ENCODE assay signal across 12 cellular contexts in the genomic region with DNA sequence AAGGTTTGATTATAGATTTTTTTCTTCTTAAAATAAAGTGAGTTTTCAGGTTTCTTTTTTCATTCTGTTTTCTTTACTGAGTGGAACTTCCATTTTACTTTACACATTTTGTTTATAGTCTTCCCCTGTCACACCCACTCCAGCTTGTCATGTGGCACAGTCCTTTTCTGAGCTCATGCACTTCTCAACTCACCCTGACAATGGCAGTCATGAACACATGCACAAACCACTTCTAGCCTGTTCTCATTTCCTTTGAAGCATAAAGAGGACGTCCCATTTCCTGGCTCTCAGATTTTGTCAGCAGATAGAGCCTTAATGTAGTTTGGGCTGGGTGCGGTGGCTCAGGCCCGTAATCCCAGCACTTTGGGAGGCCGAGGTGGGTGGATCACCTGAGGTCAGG.
A peak's percentile ranks its signal among the peaks of the same experiment; 100 is the strongest.
DNase-seq lines count a peak whose midpoint lies in the region; ATAC-seq and TF ChIP-seq lines count a peak whose summit lies in the region.
"Had no signal": no experiment of that assay in that cellular context is flagged by ENCODE, and none has a peak within 500 bp of the region (broad histone marks: within the 10 kb centered on the region; RNA-seq: fewer than 3 reads in every experiment).

No MANE protein-coding gene starts in this region.

- no peaks in the 10 kb centered on the region for H3K9me3 Mint-ChIP-seq in stimulated activated effector memory CD8-positive, alpha-beta T cell treated with anti-CD3 and anti-CD28 coated beads, Interleukin-12 subunit alpha, Interleukin-12 subunit beta, amount 100 ng/mL, for 72 hours

- H3K9ac ChIP-seq in colonic mucosa (ENCODE audit: low read depth in 2 of 2, low read length in 2 of 2), result no peak overlapping the region

- H3K4me1 Mint-ChIP-seq in stimulated activated effector memory CD8-positive, alpha-beta T cell treated with anti-CD3 and anti-CD28 coated beads, Interleukin-12 subunit alpha, Interleukin-12 subunit beta, amount 100 ng/mL, for 72 hours, result no peaks in the 10 kb centered on the region

- H3K27ac Mint-ChIP-seq in stimulated activated effector memory CD8-positive, alpha-beta T cell treated with anti-CD3 and anti-CD28 coated beads, Interleukin-12 subunit alpha, Interleukin-12 subunit beta, amount 100 ng/mL, for 72 hours, result no peak overlapping the region

- no peak for TF ChIP-seq CTCF in colonic mucosa (IDR thresholded peaks at IDR 0.05)

- peak; percentile 31 for DNase-seq in activated effector memory CD4-positive, alpha-beta T cell treated with Interleukin-2 at 50 U/mL for 16 hours
- DNase-seq in activated effector memory CD4-positive, alpha-beta T cell treated with anti-CD3 and anti-CD28 coated beads, Interleukin-2, amount 50 U/mL, for 16 hours, result no peak
- peak; percentile 30 for DNase-seq in activated CD4-positive, alpha-beta T cell treated with anti-CD3 and anti-CD28 coated beads, Interleukin-2, amount 50 U/mL, for 1 hour
- DNase-seq in stimulated activated effector memory CD8-positive, alpha-beta T cell treated with anti-CD3 and anti-CD28 coated beads, Interleukin-12 subunit alpha, Interleukin-12 subunit beta, amount 100 ng/mL, for 72 hours (ENCODE audit: low spot score in 2 of 2), result peak in 1 of 2 donors; percentile 57
- DNase-seq in NCI-H1417 (lab: John Stamatoyannopoulos, UW) (no peak), colonic mucosa (no peak), HCEC 1CT (no peak)
- DNase-seq: cortex of kidney, NCI-H1417 treated with DMSO at 0.1 percent for 48 hours, thyroid gland had no signal

- no peak overlapping the region for H3K4me3 ChIP-seq in colonic mucosa
- H3K4me3 ChIP-seq: thyroid gland had no signal

- no peak overlapping the region for H3K4me3 Mint-ChIP-seq in stimulated activated effector memory CD8-positive, alpha-beta T cell treated with anti-CD3 and anti-CD28 coated beads, Interleukin-12 subunit alpha, Interleukin-12 subunit beta, amount 100 ng/mL, for 72 hours

- H3K4me1 ChIP-seq in colonic mucosa, result no peaks in the 10 kb centered on the region
- H3K4me1 ChIP-seq: thyroid gland had no signal

- no peaks in the 10 kb centered on the region for H3K36me3 ChIP-seq in colonic mucosa
- H3K36me3 ChIP-seq: thyroid gland had no signal

- H3K9me3 ChIP-seq in colonic mucosa, result no peaks in the 10 kb centered on the region
- H3K9me3 ChIP-seq: thyroid gland had no signal

- no peak overlapping the region for H3K27ac ChIP-seq in colonic mucosa
- H3K27ac ChIP-seq: thyroid gland, VCaP had no signal

- peak; percentile 40 for ATAC-seq in HG03432 (IDR thresholded peaks at IDR 0.05; ENCODE audit: unreplicated experiment)
- peak; percentile 87 for ATAC-seq in stimulated activated effector memory CD8-positive, alpha-beta T cell treated with anti-CD3 and anti-CD28 coated beads, Interleukin-12 subunit alpha, Interleukin-12 subunit beta, amount 100 ng/mL, for 72 hours

- H3K27me3 ChIP-seq in colonic mucosa, result no peaks in the 10 kb centered on the region
- H3K27me3 ChIP-seq: thyroid gland had no signal

- intact Hi-C loops in colonic mucosa (cut with DNase I), result no loop called here

- H3K36me3 Mint-ChIP-seq in stimulated activated effector memory CD8-positive, alpha-beta T cell treated with anti-CD3 and anti-CD28 coated beads, Interleukin-12 subunit alpha, Interleukin-12 subunit beta, amount 100 ng/mL, for 72 hours, result peaks cover under 1% of the 10 kb centered on the region

Comparison
In these comparisons a context has a peak if more than half of its experiments do, and no peak if none do; other contexts are left out.
1. DNase-seq: peak in activated effector memory CD4-positive, alpha-beta T cell treated with Interleukin-2 at 50 U/mL for 16 hours (single experiment) and activated CD4-positive, alpha-beta T cell treated with anti-CD3 and anti-CD28 coated beads, Interleukin-2, amount 50 U/mL, for 1 hour (single experiment); none in activated effector memory CD4-positive, alpha-beta T cell treated with anti-CD3 and anti-CD28 coated beads, Interleukin-2, amount 50 U/mL, for 16 hours (single experiment), NCI-H1417 (0 of 3), colonic mucosa (single experiment) and HCEC 1CT (single experiment).